In the genomic region with DNA sequence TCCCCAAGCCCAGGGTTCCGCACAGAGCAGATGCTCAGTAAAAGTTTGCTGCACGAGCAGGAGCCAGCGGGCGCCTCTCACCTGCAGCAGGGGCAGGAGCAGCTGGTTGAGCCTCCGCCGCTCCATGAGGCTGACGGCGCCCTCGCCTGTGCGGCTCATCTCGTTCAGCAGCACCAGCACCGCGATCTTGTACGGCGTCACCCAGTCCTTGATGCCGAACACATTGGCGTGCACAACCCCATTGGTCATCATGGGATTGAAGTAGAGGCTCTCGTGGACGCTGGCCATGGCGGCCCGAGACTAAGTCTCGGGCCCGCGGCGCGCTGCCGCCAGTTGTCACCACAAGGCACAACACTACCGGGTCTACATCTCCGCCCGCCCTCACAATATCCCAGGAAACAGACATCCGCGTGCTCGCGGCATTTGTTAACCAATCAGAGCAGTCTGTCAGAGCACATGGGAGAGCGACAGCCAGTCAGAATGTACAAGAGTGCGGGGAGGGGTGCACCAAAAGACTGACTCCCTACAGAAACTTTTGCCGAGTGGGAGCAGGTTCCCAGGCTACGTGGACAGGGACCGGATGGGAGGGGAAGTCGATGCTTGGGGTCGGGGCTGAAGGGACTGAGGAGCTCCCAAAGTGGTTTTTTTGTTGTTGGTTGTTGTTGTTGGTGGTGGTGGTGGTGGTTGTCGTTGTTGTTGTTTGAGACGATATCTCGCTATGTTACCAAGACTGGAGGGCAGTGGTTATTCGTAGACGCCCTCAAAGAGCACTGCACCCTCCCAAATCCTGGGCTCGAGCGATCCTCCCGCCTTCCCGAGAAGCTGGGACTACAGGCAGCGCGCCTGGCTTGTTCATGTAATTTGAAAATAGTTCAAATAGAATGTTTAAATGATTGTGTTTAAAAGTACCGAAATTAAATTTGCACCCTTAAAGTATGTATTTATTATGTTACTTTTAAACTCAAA, we compare ENCODE assay signal across 8 cellular contexts. TPM values are rescaled to one million over a fixed set of nuclear protein-coding genes. Genes with fewer than 3 reads are reported as not detected.
DNase-seq lines count a peak whose midpoint lies in the region; ATAC-seq, FAIRE-seq and TF ChIP-seq lines count a peak whose summit lies in the region.

A gene with protein sequence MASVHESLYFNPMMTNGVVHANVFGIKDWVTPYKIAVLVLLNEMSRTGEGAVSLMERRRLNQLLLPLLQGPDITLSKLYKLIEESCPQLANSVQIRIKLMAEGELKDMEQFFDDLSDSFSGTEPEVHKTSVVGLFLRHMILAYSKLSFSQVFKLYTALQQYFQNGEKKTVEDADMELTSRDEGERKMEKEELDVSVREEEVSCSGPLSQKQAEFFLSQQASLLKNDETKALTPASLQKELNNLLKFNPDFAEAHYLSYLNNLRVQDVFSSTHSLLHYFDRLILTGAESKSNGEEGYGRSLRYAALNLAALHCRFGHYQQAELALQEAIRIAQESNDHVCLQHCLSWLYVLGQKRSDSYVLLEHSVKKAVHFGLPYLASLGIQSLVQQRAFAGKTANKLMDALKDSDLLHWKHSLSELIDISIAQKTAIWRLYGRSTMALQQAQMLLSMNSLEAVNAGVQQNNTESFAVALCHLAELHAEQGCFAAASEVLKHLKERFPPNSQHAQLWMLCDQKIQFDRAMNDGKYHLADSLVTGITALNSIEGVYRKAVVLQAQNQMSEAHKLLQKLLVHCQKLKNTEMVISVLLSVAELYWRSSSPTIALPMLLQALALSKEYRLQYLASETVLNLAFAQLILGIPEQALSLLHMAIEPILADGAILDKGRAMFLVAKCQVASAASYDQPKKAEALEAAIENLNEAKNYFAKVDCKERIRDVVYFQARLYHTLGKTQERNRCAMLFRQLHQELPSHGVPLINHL (minus strand): TSS at position 359 of the 966 bp plus-strand sequence. CDS start 71 bp downstream, at position 288.

- H3K9me3 ChIP-seq in pancreas (no peaks in the 10 kb centered on the region), tibial artery (no peaks in the 10 kb centered on the region)

- intact Hi-C loops in Right ventricle myocardium superior (cut with DNase I): no loop called here
- intact Hi-C loops in pancreas (cut with DNase I): no loop called here
- intact Hi-C loops in tibial artery (cut with DNase I; ENCODE audit: low total_unique reads): loop anchor here (5.0 kb wide), 1 partner anchor 50 kb away; a partner anchor contains a TSS

- peaks cover 3% of the 10 kb centered on the region for H3K27me3 Mint-ChIP-seq in activated naive CD8-positive, alpha-beta T cell treated with anti-CD3 and anti-CD28 coated beads, Interleukin-2, amount 50 U/mL, for 24 hours

- H3K4me3 ChIP-seq in pancreas (peak within 1 kb of the TSS; percentile 65 to 87 (median 78)), tibial artery (peak within 1 kb of the TSS; percentile 77 to 79)

- no peaks in the 10 kb centered on the region for H3K27me3 ChIP-seq in pancreas
- H3K27me3 ChIP-seq in tibial artery: no peaks in the 10 kb centered on the region

- ATAC-seq in HG02763 (IDR thresholded peaks at IDR 0.05; ENCODE audit: unreplicated experiment) (peak; percentile 96), Right ventricle myocardium superior (ENCODE audit: poor library complexity) (peak; percentile 100), pancreas (peak; percentile 99 to 100 (median 100))
- peak; percentile 100 for ATAC-seq in activated naive CD8-positive, alpha-beta T cell treated with anti-CD3 and anti-CD28 coated beads, Interleukin-2, amount 50 U/mL, for 24 hours

- peaks cover 7% of the 10 kb centered on the region for H3K36me3 Mint-ChIP-seq in activated naive CD8-positive, alpha-beta T cell treated with anti-CD3 and anti-CD28 coated beads, Interleukin-2, amount 50 U/mL, for 24 hours (ENCODE audit: low read depth)

- WGBS in pancreas, 2 donors: 0% methylated on average over 53 of the region's 53 CpGs

- peak; percentile 88 for FAIRE-seq in pancreas (lab: Jason Lieb, UNC)

- no peaks in the 10 kb centered on the region for H3K9me3 Mint-ChIP-seq in activated naive CD8-positive, alpha-beta T cell treated with anti-CD3 and anti-CD28 coated beads, Interleukin-2, amount 50 U/mL, for 24 hours

- peaks cover 0 to 8% (median 0%) of the 10 kb centered on the region in 3 donors for H3K4me1 ChIP-seq in pancreas
- peaks cover 0 to 19% (median 12%) of the 10 kb centered on the region in 4 donors for H3K4me1 ChIP-seq in tibial artery

- peak within 1 kb of the TSS; percentile 97 for H3K27ac Mint-ChIP-seq in activated naive CD8-positive, alpha-beta T cell treated with anti-CD3 and anti-CD28 coated beads, Interleukin-2, amount 50 U/mL, for 24 hours

- H3K4me3 Mint-ChIP-seq in activated naive CD8-positive, alpha-beta T cell treated with anti-CD3 and anti-CD28 coated beads, Interleukin-2, amount 50 U/mL, for 24 hours: peak within 1 kb of the TSS; percentile 96

- 0 out of 2 replicates have a peak, but pooled peaks have one; percentile 3 for TF ChIP-seq CTCF in GM12874 (IDR thresholded peaks at IDR 0.05; ENCODE audit: insufficient read depth, low read depth, low read length)
- TF ChIP-seq CTCF in pancreas (IDR thresholded peaks at IDR 0.05): no peak
- TF ChIP-seq CTCF in tibial artery (IDR thresholded peaks at IDR 0.05): no peak

- peak within 1 kb of the TSS; percentile 83 to 88 (median 84) for H3K27ac ChIP-seq in pancreas
- H3K27ac ChIP-seq in tibial artery: peak within 1 kb of the TSS; percentile 77 to 87

- H3K36me3 ChIP-seq in pancreas (peaks cover 0 to 3% (median 0%) of the 10 kb centered on the region in 3 donors), tibial artery (peaks cover 0 to 4% (median 3%) of the 10 kb centered on the region in 3 donors)

- H3K4me1 Mint-ChIP-seq in activated naive CD8-positive, alpha-beta T cell treated with anti-CD3 and anti-CD28 coated beads, Interleukin-2, amount 50 U/mL, for 24 hours: peaks cover 29% of the 10 kb centered on the region

- DNase-seq in NCI-H1417 treated with DMSO at 0.1 percent for 48 hours (lab: John Stamatoyannopoulos, UW): peak; percentile 96
- peak; percentile 99 for DNase-seq in SW480 (ENCODE audit: low spot score)
- DNase-seq in activated naive CD8-positive, alpha-beta T cell treated with anti-CD3 and anti-CD28 coated beads, Interleukin-2, amount 50 U/mL, for 24 hours: peak; percentile 88
- peak; percentile 96 for DNase-seq in Right ventricle myocardium superior
- peak; percentile 88 to 97 (median 95) for DNase-seq in pancreas
- DNase-seq in tibial artery: peak; percentile 98 to 99

RNA-seq across cellular contexts. Expression of the gene that starts here (rescaled TPM):
- 57.4 TPM for total RNA-seq in Right ventricle myocardium superior
- total RNA-seq in pancreas: 10 to 100 TPM; 58.0 to 90.4 (median 72.7) TPM
- 100 to 1,000 TPM; 135 to 183 TPM for polyA plus RNA-seq in pancreas

Comparison
In these comparisons a context has a peak if more than half of its experiments do, and no peak if none do; other contexts are left out.
1. Peak in every context shown above with its lines: DNase-seq, ATAC-seq, H3K4me3 ChIP-seq and H3K27ac ChIP-seq.